22 cellular contexts compared by ENCODE assay signal in the genomic region with DNA sequence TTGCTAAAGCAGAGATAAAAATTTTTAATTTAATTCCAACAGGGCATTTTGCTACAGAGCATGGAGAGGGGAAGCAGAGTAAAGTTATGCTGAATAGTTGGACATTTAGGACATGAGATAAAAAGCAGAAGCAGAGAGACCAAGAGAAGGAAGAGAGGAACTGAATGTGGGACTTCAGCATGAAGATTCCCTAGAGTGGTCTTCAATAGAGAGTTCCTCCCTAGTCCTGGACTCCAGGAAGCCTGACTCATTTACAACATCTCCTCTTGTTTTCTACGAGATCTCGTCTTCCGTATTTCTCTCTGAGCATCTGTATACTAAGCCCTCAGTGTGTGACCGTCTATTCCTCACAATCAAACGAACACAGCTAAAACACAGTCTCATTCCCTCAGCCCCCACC. TPM values are rescaled to one million over a fixed set of nuclear protein-coding genes. Genes with fewer than 3 reads are reported as not detected.
DNase-seq lines count a peak whose midpoint lies in the region; ATAC-seq and TF ChIP-seq lines count a peak whose summit lies in the region.
"Had no signal": no experiment of that assay in that cellular context is flagged by ENCODE, and none has a peak within 500 bp of the region (broad histone marks: within the 10 kb centered on the region; RNA-seq: fewer than 3 reads in every experiment).

No MANE protein-coding gene starts in this region.

- intact Hi-C loops in IMR-90 (cut with micrococcal nuclease): no loop called here
- intact Hi-C loops in heart right ventricle (cut with DNase I): no loop called here

- H2AFZ ChIP-seq in IMR-90 (replicated peaks; ENCODE audit: low read length, poor library complexity): peak overlapping the region; percentile 47
- H2AFZ ChIP-seq: parathyroid adenoma had no signal

- CTCF ChIA-PET in IMR-90 (lab: Yijun Ruan, JAX): no interaction called here

- H3K4ac ChIP-seq in IMR-90 (ENCODE audit: low read depth, low read length): no peak overlapping the region

- no peaks in the 10 kb centered on the region; the same call in 1 of the 2 replicates for H3K9me3 ChIP-seq in IMR-90 (ENCODE audit: control insufficient read depth, insufficient read depth, low read length)
- no peaks in the 10 kb centered on the region for H3K9me3 ChIP-seq in heart right ventricle
- H3K9me3 ChIP-seq: SJSA1 had no signal

- H2BK20ac ChIP-seq in IMR-90 (ENCODE audit: low read depth, low read length): no peak overlapping the region

- no peaks in the 10 kb centered on the region for H4K20me1 ChIP-seq in IMR-90 (ENCODE audit: insufficient read depth, low read length)

- BruUV-seq in IMR-90 (replicated peaks; lab: Mats Ljungman, UMichigan): no TSS peak

- no peak for TF ChIP-seq RAD21 in IMR-90 (IDR thresholded peaks at IDR 0.05; ENCODE audit: low read length)

- H4K91ac ChIP-seq in IMR-90 (ENCODE audit: insufficient read depth, low read depth, low read length): no peak overlapping the region

- no peak overlapping the region for H2AK5ac ChIP-seq in IMR-90 (ENCODE audit: low read depth, low read length)

- H3K36me3 ChIP-seq in IMR-90 (ENCODE audit: control insufficient read depth, insufficient read depth, low read length): no peaks in the 10 kb centered on the region
- H3K36me3 ChIP-seq in heart right ventricle: no peaks in the 10 kb centered on the region
- H3K36me3 ChIP-seq: SJSA1 had no signal

- no peak overlapping the region for H3K14ac ChIP-seq in IMR-90 (replicated peaks; ENCODE audit: low read depth, low read length)

- no peak for TF ChIP-seq POLR2A in IMR-90 (IDR thresholded peaks at IDR 0.05; ENCODE audit: low read depth, low read length)

- no peaks in the 10 kb centered on the region for H3K4me1 ChIP-seq in IMR-90 (ENCODE audit: control insufficient read depth, insufficient read depth, low read length)
- peaks cover 0 to 19% (median 0%) of the 10 kb centered on the region in 9 donors for H3K4me1 ChIP-seq in heart right ventricle
- H3K4me1 ChIP-seq: foreskin keratinocyte, parathyroid adenoma, SJSA1 had no signal

- H3K4me3 ChIP-seq in IMR-90 (ENCODE audit: insufficient read depth, low read depth, low read length) (no peak overlapping the region), heart right ventricle (no peak overlapping the region)
- H3K4me3 ChIP-seq: SJSA1 had no signal

- in situ Hi-C loops in IMR-90 (cut with MboI; ENCODE audit: low sequenced_read_pairs): no loop called here

- no peak overlapping the region for H3K23ac ChIP-seq in IMR-90 (ENCODE audit: low read depth, low read length)

- no peak overlapping the region for H2AK9ac ChIP-seq in IMR-90 (replicated peaks; ENCODE audit: low read depth, low read length, poor library complexity)

- H3K56ac ChIP-seq in IMR-90 (ENCODE audit: extremely low read depth, insufficient read depth, low read length): no peak overlapping the region

- POLR2A ChIA-PET in IMR-90 (lab: Charles Lee; ENCODE audit: unreplicated experiment): no interaction called here

- no peak overlapping the region for H3K18ac ChIP-seq in IMR-90 (ENCODE audit: low read depth, low read length)

- no peak overlapping the region for H3K9ac ChIP-seq in IMR-90 (ENCODE audit: low read depth, low read length)
- H3K9ac ChIP-seq: parathyroid adenoma had no signal

- H3K27ac ChIP-seq in IMR-90 (ENCODE audit: insufficient read depth, low read length): no peak overlapping the region
- peak overlapping the region in 2 of 10 donors; percentile 12 to 68 for H3K27ac ChIP-seq in heart right ventricle
- H3K27ac ChIP-seq: foreskin keratinocyte, parathyroid adenoma, SJSA1 had no signal

- WGBS in IMR-90 (ENCODE audit: extremely low coverage in 2 of 2, insufficient read length in 1 of 2), 2 experiments: 90% methylated on average over 4 of the region's 5 CpGs; no CpG with 5 or more reads in 1 of the 2 experiments
- WGBS in heart right ventricle, 2 donors: 74 to 90% methylated on average over 5 of the region's 5 CpGs

- H3K9me1 ChIP-seq in IMR-90 (ENCODE audit: insufficient read depth, low read length): no peaks in the 10 kb centered on the region

- no peak overlapping the region for H2BK5ac ChIP-seq in IMR-90 (ENCODE audit: low read depth, low read length, poor library complexity, severe bottlenecking)

- no peaks in the 10 kb centered on the region for H3K79me1 ChIP-seq in IMR-90 (ENCODE audit: low read depth in 1 of 2, low read length in 2 of 2)

- ATAC-seq in IMR-90 (ENCODE audit: low read depth): no peak
- peak in 7 of 8 donors; percentile 43 to 84 (median 53) for ATAC-seq in heart right ventricle
- ATAC-seq: foreskin keratinocyte, PC-3 had no signal

- H2BK120ac ChIP-seq in IMR-90 (ENCODE audit: low read depth, low read length): no peak overlapping the region

- dilution Hi-C loops in IMR-90 (cut with HindIII; ENCODE audit: low sequenced_read_pairs, unreplicated experiment): no loop called here

- no peak overlapping the region for H4K5ac ChIP-seq in IMR-90 (ENCODE audit: low read depth, low read length)

- H2BK15ac ChIP-seq in IMR-90 (ENCODE audit: low read depth, low read length): no peak overlapping the region

- H4K8ac ChIP-seq in IMR-90 (ENCODE audit: low read depth in 2 of 2, low read length in 2 of 2): no peak overlapping the region

- DNase-seq in IMR-90: no peak
- DNase-seq in NOMO-1 treated with dmso at 0.1 percent for 144 hours (lab: John Stamatoyannopoulos, UW; ENCODE audit: unreplicated experiment): peak; percentile 34
- no peak for DNase-seq in heart right ventricle
- peak; percentile 73 for DNase-seq in pons (ENCODE audit: low spot score)
- no peak for DNase-seq in superior temporal gyrus (ENCODE audit: extremely low spot score)
- no peak for DNase-seq in GM20000 (ENCODE audit: low spot score)
- no peak for DNase-seq in GF-D8 (lab: John Stamatoyannopoulos, UW)
- DNase-seq: activated B cell treated with CpG ODN at 0.5 μM for 24 hours; activated CD4-positive, alpha-beta memory T cell treated with anti-CD3 and anti-CD28 coated beads for 36 hours; effector CD4-positive, alpha-beta T cell; erythroblast; foreskin keratinocyte; H9; kidney; NCI-H1694; NCI-H2171 treated with DMSO at 0.1 percent for 48 hours; NCI-H526; nephron progenitor cell; T-helper 2 cell had no signal

- peaks cover 31% of the 10 kb centered on the region for H3K27me3 ChIP-seq in IMR-90 (ENCODE audit: control insufficient read depth, insufficient read depth, low read length)
- peaks cover 0 to 5% (median 0%) of the 10 kb centered on the region in 7 donors for H3K27me3 ChIP-seq in heart right ventricle
- H3K27me3 ChIP-seq: SJSA1 had no signal

- TF ChIP-seq CTCF in IMR-90 (conservative IDR thresholded peaks at IDR 0.05; ENCODE audit: low read depth, low read length): no peak
- TF ChIP-seq CTCF in heart right ventricle (IDR thresholded peaks at IDR 0.05): no peak
- TF ChIP-seq CTCF in GM20000 (IDR thresholded peaks at IDR 0.05; ENCODE audit: extremely low read depth, missing control alignments): no peak

- no peak overlapping the region for H3K4me2 ChIP-seq in IMR-90 (ENCODE audit: low read depth, low read length)

TF ChIP-seq in IMR-90, 13 proteins besides CTCF, POLR2A, EP300 and RAD21:
- TF ChIP-seq BHLHE40 (IDR thresholded peaks at IDR 0.05; ENCODE audit: low read depth, low read length) (no peak), MAZ (IDR thresholded peaks at IDR 0.05; ENCODE audit: borderline replicate concordance, low read depth, low read length) (no peak), CHD1 (IDR thresholded peaks at IDR 0.05; ENCODE audit: low read depth, low read length) (no peak), FOS (IDR thresholded peaks at IDR 0.05; ENCODE audit: low read depth, low read length) (no peak), MXI1 (IDR thresholded peaks at IDR 0.05; ENCODE audit: borderline replicate concordance, low read depth, low read length) (no peak), CEBPB (IDR thresholded peaks at IDR 0.05; ENCODE audit: low read depth, low read length) (no peak), MAFK (IDR thresholded peaks at IDR 0.05; ENCODE audit: low read depth, low read length) (no peak), NFE2L2 (IDR thresholded peaks at IDR 0.05; ENCODE audit: low read depth, low read length) (no peak), SMC3 (IDR thresholded peaks at IDR 0.05; ENCODE audit: low read depth, low read length) (no peak), RFX5 (IDR thresholded peaks at IDR 0.05; ENCODE audit: low read depth, low read length) (no peak), RCOR1 (IDR thresholded peaks at IDR 0.05; ENCODE audit: insufficient replicate concordance, low read length) (no peak)
- TF ChIP-seq, protein P1, sequence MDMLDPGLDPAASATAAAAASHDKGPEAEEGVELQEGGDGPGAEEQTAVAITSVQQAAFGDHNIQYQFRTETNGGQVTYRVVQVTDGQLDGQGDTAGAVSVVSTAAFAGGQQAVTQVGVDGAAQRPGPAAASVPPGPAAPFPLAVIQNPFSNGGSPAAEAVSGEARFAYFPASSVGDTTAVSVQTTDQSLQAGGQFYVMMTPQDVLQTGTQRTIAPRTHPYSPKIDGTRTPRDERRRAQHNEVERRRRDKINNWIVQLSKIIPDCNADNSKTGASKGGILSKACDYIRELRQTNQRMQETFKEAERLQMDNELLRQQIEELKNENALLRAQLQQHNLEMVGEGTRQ (IDR thresholded peaks at IDR 0.05; ENCODE audit: low read depth, low read length): no peak
- TF ChIP-seq, protein P2, sequence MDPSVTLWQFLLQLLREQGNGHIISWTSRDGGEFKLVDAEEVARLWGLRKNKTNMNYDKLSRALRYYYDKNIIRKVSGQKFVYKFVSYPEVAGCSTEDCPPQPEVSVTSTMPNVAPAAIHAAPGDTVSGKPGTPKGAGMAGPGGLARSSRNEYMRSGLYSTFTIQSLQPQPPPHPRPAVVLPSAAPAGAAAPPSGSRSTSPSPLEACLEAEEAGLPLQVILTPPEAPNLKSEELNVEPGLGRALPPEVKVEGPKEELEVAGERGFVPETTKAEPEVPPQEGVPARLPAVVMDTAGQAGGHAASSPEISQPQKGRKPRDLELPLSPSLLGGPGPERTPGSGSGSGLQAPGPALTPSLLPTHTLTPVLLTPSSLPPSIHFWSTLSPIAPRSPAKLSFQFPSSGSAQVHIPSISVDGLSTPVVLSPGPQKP (IDR thresholded peaks at IDR 0.05; ENCODE audit: borderline replicate concordance, low read depth, low read length): no peak

RNA-seq across cellular contexts. Expression of a gene that starts 35.2 kb away (rescaled TPM):
- total RNA-seq in IMR-90 (2012; rRNA removed) (6.1 and 10.6 TPM in 2 replicates), heart right ventricle (10 to 100 TPM in 2 of 10 donors, 1 to 10 TPM in 8; 7.5 to 11.7 (median 8.5) TPM)
- polyA plus RNA-seq in IMR-90 (2012; rRNA removed) (6.7 and 8.1 TPM in 2 replicates), heart right ventricle (1 to 10 TPM; 5.1 TPM)
- polyA plus RNA-seq in IMR-90 (2012; cell fraction: cytosol; rRNA removed): 1.5 and 2.1 TPM in 2 replicates
- polyA plus RNA-seq in IMR-90 (2012; cell fraction: nucleus; rRNA removed; ENCODE audit: low replicate concordance): 2.3 and 9.2 TPM in 2 replicates

RNA-seq across cellular contexts. Expression of a gene that starts 40.6 kb away (rescaled TPM):
- total RNA-seq in IMR-90 (2012; rRNA removed): 5.0 and 6.7 TPM in 2 replicates
- polyA plus RNA-seq in IMR-90 (2012; rRNA removed): 6.2 and 7.1 TPM in 2 replicates
- polyA plus RNA-seq in IMR-90 (2012; cell fraction: cytosol; rRNA removed): 5.0 and 10.8 TPM in 2 replicates
- polyA plus RNA-seq in IMR-90 (2012; cell fraction: nucleus; rRNA removed; ENCODE audit: low replicate concordance): 8.1 and 15.5 TPM in 2 replicates
- 1 to 10 TPM; 3.7 to 8.3 (median 5.3) TPM for total RNA-seq in heart right ventricle
- polyA plus RNA-seq in heart right ventricle: 1 to 10 TPM; 5.9 to 7.8 TPM

Comparison
In these comparisons a context has a peak if more than half of its experiments do, and no peak if none do; other contexts are left out.
1. DNase-seq: peak in NOMO-1 treated with dmso at 0.1 percent for 144 hours (single experiment) and pons (single experiment); none in IMR-90 (single experiment), heart right ventricle (0 of 2), superior temporal gyrus (single experiment), GM20000 (single experiment) and GF-D8 (single experiment).